Comparison of ENCODE assay signal across 1 cellular context in the genomic region with DNA sequence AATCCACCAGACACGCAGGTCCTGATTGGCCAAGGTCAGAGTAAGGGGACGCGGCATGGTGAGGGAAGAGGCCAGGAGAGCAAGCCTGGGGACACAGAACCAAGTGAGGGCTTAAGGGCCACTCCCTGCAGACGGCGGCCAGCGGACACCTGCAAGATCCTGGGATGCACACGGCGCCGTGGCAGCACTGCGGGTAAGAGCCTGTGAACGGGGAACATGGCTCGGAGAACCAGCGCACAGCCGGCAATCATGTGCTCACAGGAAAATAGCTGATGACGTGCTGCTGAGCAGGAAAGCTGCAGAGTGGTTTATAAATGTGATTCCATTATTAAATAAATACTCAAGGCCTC.
TF ChIP-seq lines count a peak whose summit lies in the region.

No MANE protein-coding gene starts in this region.

TF ChIP-seq in IMR-90, 13 proteins besides CTCF, POLR2A, EP300 and RAD21 (continued from another document):
- TF ChIP-seq, protein P1, sequence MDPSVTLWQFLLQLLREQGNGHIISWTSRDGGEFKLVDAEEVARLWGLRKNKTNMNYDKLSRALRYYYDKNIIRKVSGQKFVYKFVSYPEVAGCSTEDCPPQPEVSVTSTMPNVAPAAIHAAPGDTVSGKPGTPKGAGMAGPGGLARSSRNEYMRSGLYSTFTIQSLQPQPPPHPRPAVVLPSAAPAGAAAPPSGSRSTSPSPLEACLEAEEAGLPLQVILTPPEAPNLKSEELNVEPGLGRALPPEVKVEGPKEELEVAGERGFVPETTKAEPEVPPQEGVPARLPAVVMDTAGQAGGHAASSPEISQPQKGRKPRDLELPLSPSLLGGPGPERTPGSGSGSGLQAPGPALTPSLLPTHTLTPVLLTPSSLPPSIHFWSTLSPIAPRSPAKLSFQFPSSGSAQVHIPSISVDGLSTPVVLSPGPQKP (IDR thresholded peaks at IDR 0.05; ENCODE audit: borderline replicate concordance, low read depth, low read length) = no peak
- TF ChIP-seq MAZ (IDR thresholded peaks at IDR 0.05; ENCODE audit: borderline replicate concordance, low read depth, low read length) (no peak), BHLHE40 (IDR thresholded peaks at IDR 0.05; ENCODE audit: low read depth, low read length) (no peak), MAFK (IDR thresholded peaks at IDR 0.05; ENCODE audit: low read depth, low read length) (no peak), SMC3 (IDR thresholded peaks at IDR 0.05; ENCODE audit: low read depth, low read length) (no peak), FOS (IDR thresholded peaks at IDR 0.05; ENCODE audit: low read depth, low read length) (no peak), CHD1 (IDR thresholded peaks at IDR 0.05; ENCODE audit: low read depth, low read length) (no peak), NFE2L2 (IDR thresholded peaks at IDR 0.05; ENCODE audit: low read depth, low read length) (no peak), RFX5 (IDR thresholded peaks at IDR 0.05; ENCODE audit: low read depth, low read length) (no peak)
- TF ChIP-seq, protein P2, sequence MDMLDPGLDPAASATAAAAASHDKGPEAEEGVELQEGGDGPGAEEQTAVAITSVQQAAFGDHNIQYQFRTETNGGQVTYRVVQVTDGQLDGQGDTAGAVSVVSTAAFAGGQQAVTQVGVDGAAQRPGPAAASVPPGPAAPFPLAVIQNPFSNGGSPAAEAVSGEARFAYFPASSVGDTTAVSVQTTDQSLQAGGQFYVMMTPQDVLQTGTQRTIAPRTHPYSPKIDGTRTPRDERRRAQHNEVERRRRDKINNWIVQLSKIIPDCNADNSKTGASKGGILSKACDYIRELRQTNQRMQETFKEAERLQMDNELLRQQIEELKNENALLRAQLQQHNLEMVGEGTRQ (IDR thresholded peaks at IDR 0.05; ENCODE audit: low read depth, low read length) = no peak
